ENCODE assay signal across 8 cellular contexts in the genomic region with DNA sequence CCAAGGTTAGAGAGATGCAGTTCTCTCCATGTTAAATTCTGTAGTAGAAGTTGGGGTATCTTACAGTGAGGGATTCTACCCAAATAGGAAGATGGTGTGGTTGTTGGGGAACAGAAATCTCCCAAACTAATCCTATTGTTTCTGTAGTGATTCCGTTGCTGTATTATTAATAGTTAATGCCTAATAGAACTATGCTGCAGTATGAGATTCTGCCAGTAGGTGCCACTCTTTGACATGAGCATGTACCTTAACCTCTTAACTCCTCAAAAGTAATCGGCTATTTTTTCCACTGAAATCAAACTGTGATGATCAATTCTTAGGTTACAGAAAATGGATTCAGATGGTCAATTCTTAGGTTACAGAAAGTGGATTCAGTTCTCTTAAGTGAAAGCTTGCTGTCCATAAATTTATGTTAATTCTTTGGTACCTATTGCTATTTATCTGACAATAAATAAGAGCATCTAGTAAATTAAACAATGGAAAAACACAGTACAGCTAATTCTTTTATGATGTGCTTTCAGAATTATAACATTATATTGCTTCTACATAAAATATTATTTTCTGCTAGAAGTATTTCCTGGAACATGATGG.
DNase-seq lines count a peak whose midpoint lies in the region; ATAC-seq and TF ChIP-seq lines count a peak whose summit lies in the region.

No MANE protein-coding gene starts in this region.

- in situ Hi-C loops in GM13976 (cut with MboI; ENCODE audit: low sequenced_read_pairs, unreplicated experiment) = no loop called here

- peak; percentile 17 for DNase-seq in AG08395 (ENCODE audit: low spot score)
- no peak for DNase-seq in GM13976 (ENCODE audit: low spot score)
- peak; percentile 22 for DNase-seq in activated CD4-positive, alpha-beta T cell treated with anti-CD3 and anti-CD28 coated beads, Interleukin-2, amount 10 ng/mL, durations not matched to agents 7 days and 5 days
- DNase-seq in iris pigment epithelial cell (ENCODE audit: low read depth) = peak; percentile 58
- DNase-seq in NCI-H2081 treated with DMSO at 0.1 percent for 48 hours (lab: John Stamatoyannopoulos, UW) = no peak
- no peak for DNase-seq in immature natural killer cell
- DNase-seq in NOMO-1 (lab: John Stamatoyannopoulos, UW; ENCODE audit: unreplicated experiment in 2 of 2) = no peak
- DNase-seq in sciatic nerve (ENCODE audit: low spot score) = no peak

- intact Hi-C loops in sciatic nerve (cut with DNase I) = no loop called here

- CTCF ChIA-PET in activated CD4-positive, alpha-beta T cell treated with anti-CD3 and anti-CD28 coated beads, Interleukin-2, amount 10 ng/mL, durations not matched to agents 7 days and 5 days (lab: Charles Lee) = interaction anchor here (1.1 kb wide), 1 partner anchor 261 kb away, joined by 4 read pairs; no protein-coding TSS in a partner anchor

- H3K9me3 Mint-ChIP-seq in activated CD4-positive, alpha-beta T cell treated with anti-CD3 and anti-CD28 coated beads, Interleukin-2, amount 10 ng/mL, durations not matched to agents 7 days and 5 days = peaks cover 8% of the 10 kb centered on the region
- H3K9me3 Mint-ChIP-seq in immature natural killer cell = peaks cover 2 to 16% (median 7%) of the 10 kb centered on the region in 6 donors

- peaks cover 5% of the 10 kb centered on the region for H3K36me3 Mint-ChIP-seq in activated CD4-positive, alpha-beta T cell treated with anti-CD3 and anti-CD28 coated beads, Interleukin-2, amount 10 ng/mL, durations not matched to agents 7 days and 5 days (ENCODE audit: low read depth)
- peaks cover 0 to 4% (median 4%) of the 10 kb centered on the region in 3 donors for H3K36me3 Mint-ChIP-seq in immature natural killer cell

- peak; percentile 6 for TF ChIP-seq CTCF in GM13976 (IDR thresholded peaks at IDR 0.05; ENCODE audit: borderline replicate concordance, control extremely low read depth, extremely low read depth, insufficient read depth, missing control alignments)

- H3K4me1 Mint-ChIP-seq in activated CD4-positive, alpha-beta T cell treated with anti-CD3 and anti-CD28 coated beads, Interleukin-2, amount 10 ng/mL, durations not matched to agents 7 days and 5 days = peaks cover 14% of the 10 kb centered on the region
- peaks cover 18% of the 10 kb centered on the region in 2 donors for H3K4me1 Mint-ChIP-seq in immature natural killer cell

- no peak overlapping the region for H3K27ac Mint-ChIP-seq in activated CD4-positive, alpha-beta T cell treated with anti-CD3 and anti-CD28 coated beads, Interleukin-2, amount 10 ng/mL, durations not matched to agents 7 days and 5 days
- no peak overlapping the region for H3K27ac Mint-ChIP-seq in immature natural killer cell

- POLR2A ChIA-PET in activated CD4-positive, alpha-beta T cell treated with anti-CD3 and anti-CD28 coated beads, Interleukin-2, amount 10 ng/mL, durations not matched to agents 7 days and 5 days (lab: Charles Lee) = no interaction called here

- no peak overlapping the region for H3K4me3 Mint-ChIP-seq in activated CD4-positive, alpha-beta T cell treated with anti-CD3 and anti-CD28 coated beads, Interleukin-2, amount 10 ng/mL, durations not matched to agents 7 days and 5 days
- H3K4me3 Mint-ChIP-seq in immature natural killer cell = no peak overlapping the region

- H3K27me3 Mint-ChIP-seq in activated CD4-positive, alpha-beta T cell treated with anti-CD3 and anti-CD28 coated beads, Interleukin-2, amount 10 ng/mL, durations not matched to agents 7 days and 5 days = peaks cover 29% of the 10 kb centered on the region
- peaks cover 1 to 2% (median 2%) of the 10 kb centered on the region in 3 donors for H3K27me3 Mint-ChIP-seq in immature natural killer cell (ENCODE audit: low read depth in 3 of 3)

- no peak for ATAC-seq in sciatic nerve

Comparison
In these comparisons a context has a peak if more than half of its experiments do, and no peak if none do; other contexts are left out.
1. DNase-seq: peak in AG08395 (single experiment), activated CD4-positive, alpha-beta T cell treated with anti-CD3 and anti-CD28 coated beads, Interleukin-2, amount 10 ng/mL, durations not matched to agents 7 days and 5 days (single experiment) and iris pigment epithelial cell (single experiment); none in GM13976 (single experiment), NCI-H2081 treated with DMSO at 0.1 percent for 48 hours (single experiment), immature natural killer cell (0 of 3), NOMO-1 (0 of 2) and sciatic nerve (single experiment).